Comparison of ENCODE assay signal across 10 cellular contexts in the genomic region with DNA sequence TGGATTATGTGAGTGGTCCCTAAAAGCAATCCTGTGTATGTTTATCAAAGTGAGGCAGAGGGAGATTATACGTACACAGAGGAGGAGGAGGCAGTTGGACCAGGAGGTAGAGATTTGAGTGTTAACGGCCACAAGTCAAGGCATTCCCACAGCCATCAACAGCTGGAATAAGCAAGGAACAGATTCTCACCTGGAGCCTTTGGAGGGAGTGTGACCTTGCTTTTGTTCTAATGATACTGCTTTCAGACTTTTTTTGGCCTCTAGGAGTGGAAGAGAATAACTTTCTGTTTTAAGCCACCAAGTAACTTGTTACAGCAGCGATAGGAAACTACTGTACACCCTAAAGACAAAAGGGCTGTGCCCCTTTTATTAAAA. TPM values are rescaled to one million over a fixed set of nuclear protein-coding genes. Genes with fewer than 3 reads are reported as not detected.
DNase-seq lines count a peak whose midpoint lies in the region; ATAC-seq and TF ChIP-seq lines count a peak whose summit lies in the region.
"Had no signal": no experiment of that assay in that cellular context is flagged by ENCODE, and none has a peak within 500 bp of the region (broad histone marks: within the 10 kb centered on the region; RNA-seq: fewer than 3 reads in every experiment).

No MANE protein-coding gene starts in this region.

- no peak for TF ChIP-seq EP300 in sigmoid colon (IDR thresholded peaks at IDR 0.05)

- H3K4me1 ChIP-seq in Panc1 (ENCODE audit: control insufficient read depth, insufficient read depth, low read length) (peaks cover 10% of the 10 kb centered on the region; the same call in 1 of the 2 replicates), sigmoid colon (peaks cover 0 to 15% (median 6%) of the 10 kb centered on the region in 4 donors)

- H3K27ac ChIP-seq in Panc1 (ENCODE audit: low read length) (peak overlapping the region; percentile 46; the same call in 1 of the 2 replicates), sigmoid colon (peak overlapping the region; percentile 14 to 40 (median 28))

- CTCF ChIA-PET in Panc1 (lab: Charles Lee): no interaction called here

- TF ChIP-seq POLR2A in sigmoid colon (IDR thresholded peaks at IDR 0.05): no peak

- H3K9me3 ChIP-seq in Panc1 (ENCODE audit: control insufficient read depth, insufficient read depth, low read depth, low read length): no peaks in the 10 kb centered on the region
- no peaks in the 10 kb centered on the region for H3K9me3 ChIP-seq in sigmoid colon

- no peak overlapping the region for H3K4me3 ChIP-seq in Panc1 (ENCODE audit: low read depth in 2 of 2, low read length in 2 of 2)
- H3K4me3 ChIP-seq in fibroblast of villous mesenchyme (ENCODE audit: low read depth, low read length): no peak overlapping the region
- H3K4me3 ChIP-seq in sigmoid colon: peak overlapping the region in 1 of 4 donors; percentile 1

- 70 to 89% methylated on average over 3 of the region's 3 CpGs for WGBS in sigmoid colon, 2 donors

- H3K27me3 ChIP-seq in Panc1 (ENCODE audit: control insufficient read depth, insufficient read depth, low read length): no peaks in the 10 kb centered on the region
- H3K27me3 ChIP-seq in sigmoid colon: no peaks in the 10 kb centered on the region

- peak; percentile 6 for DNase-seq in NCI-H2171 treated with DMSO at 0.1 percent for 48 hours (lab: John Stamatoyannopoulos, UW)
- DNase-seq in NCI-H2171 (lab: John Stamatoyannopoulos, UW): no peak
- DNase-seq in Panc1 (ENCODE audit: low read depth, low spot score): no peak
- DNase-seq in fibroblast of villous mesenchyme (ENCODE audit: low read depth): peak; percentile 24
- DNase-seq in sigmoid colon: no peak
- DNase-seq in medulla oblongata (ENCODE audit: extremely low spot score): no peak
- no peak for DNase-seq in cerebellar cortex (ENCODE audit: low spot score)
- DNase-seq in foreskin melanocyte: no peak
- DNase-seq: 8988T; activated CD8-positive, alpha-beta memory T cell treated with anti-CD3 and anti-CD28 coated beads for 24 hours had no signal

- in situ Hi-C loops in Panc1 (cut with HindIII; ENCODE audit: low pct_unique_long_range_greater_than_20kb, low sequenced_read_pairs): no loop called here

- POLR2A ChIA-PET in Panc1 (lab: Charles Lee): no interaction called here

- BruUV-seq in Panc1 (replicated peaks; lab: Mats Ljungman, UMichigan): no TSS peak

- ATAC-seq in Panc1: no peak

- intact Hi-C loops in Panc1 (cut with micrococcal nuclease; ENCODE audit: unreplicated experiment) (no loop called here), sigmoid colon (cut with DNase I) (no loop called here)

- H3K36me3 ChIP-seq in Panc1 (ENCODE audit: control insufficient read depth, insufficient read depth, low read length) (no peaks in the 10 kb centered on the region; the same call in 1 of the 2 replicates), sigmoid colon (no peaks in the 10 kb centered on the region)

- TF ChIP-seq CTCF in Panc1 (IDR thresholded peaks at IDR 0.05): no peak
- TF ChIP-seq CTCF in fibroblast of villous mesenchyme (IDR thresholded peaks at IDR 0.05; ENCODE audit: insufficient read depth, low read depth, low read length): no peak
- no peak for TF ChIP-seq CTCF in sigmoid colon (IDR thresholded peaks at IDR 0.05)

RNA-seq across cellular contexts. Expression of gene LCLAT1, which starts 18.1 kb away (rescaled TPM):
- 36.0 TPM for total RNA-seq in Panc1 (2021; ENCODE audit: unreplicated experiment)
- polyA plus RNA-seq in Panc1 (2012; ENCODE audit: insufficient read length): 8.5 TPM
- 21.3 and 50.1 TPM in 2 replicates for total RNA-seq in fibroblast of villous mesenchyme
- 10 to 100 TPM; 10.0 to 17.2 (median 13.4) TPM for total RNA-seq in sigmoid colon
- polyA plus RNA-seq in sigmoid colon: 1 to 10 TPM; 1.2 to 5.9 (median 1.4) TPM

Comparison
In these comparisons a context has a peak if more than half of its experiments do, and no peak if none do; other contexts are left out.
1. DNase-seq: peak in NCI-H2171 treated with DMSO at 0.1 percent for 48 hours (single experiment) and fibroblast of villous mesenchyme (single experiment); none in NCI-H2171 (single experiment), Panc1 (single experiment), sigmoid colon (single experiment), medulla oblongata (single experiment), cerebellar cortex (single experiment) and foreskin melanocyte (single experiment).